Comparison of ENCODE assay signal across 8 cellular contexts in genomic region chr12:14567311-14568195, GRCh38. TPM values are rescaled to one million over a fixed set of nuclear protein-coding genes. Genes with fewer than 3 reads are reported as not detected.
A peak's percentile ranks its signal among the peaks of the same experiment; 100 is the strongest.
DNase-seq lines count a peak whose midpoint lies in the region; ATAC-seq and TF ChIP-seq lines count a peak whose summit lies in the region.

A gene with protein sequence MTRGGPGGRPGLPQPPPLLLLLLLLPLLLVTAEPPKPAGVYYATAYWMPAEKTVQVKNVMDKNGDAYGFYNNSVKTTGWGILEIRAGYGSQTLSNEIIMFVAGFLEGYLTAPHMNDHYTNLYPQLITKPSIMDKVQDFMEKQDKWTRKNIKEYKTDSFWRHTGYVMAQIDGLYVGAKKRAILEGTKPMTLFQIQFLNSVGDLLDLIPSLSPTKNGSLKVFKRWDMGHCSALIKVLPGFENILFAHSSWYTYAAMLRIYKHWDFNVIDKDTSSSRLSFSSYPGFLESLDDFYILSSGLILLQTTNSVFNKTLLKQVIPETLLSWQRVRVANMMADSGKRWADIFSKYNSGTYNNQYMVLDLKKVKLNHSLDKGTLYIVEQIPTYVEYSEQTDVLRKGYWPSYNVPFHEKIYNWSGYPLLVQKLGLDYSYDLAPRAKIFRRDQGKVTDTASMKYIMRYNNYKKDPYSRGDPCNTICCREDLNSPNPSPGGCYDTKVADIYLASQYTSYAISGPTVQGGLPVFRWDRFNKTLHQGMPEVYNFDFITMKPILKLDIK (minus strand): TSS chr12:14567883. CDS start chr12:14567696, 187 bp downstream.

- H3K27ac ChIP-seq in ectodermal cell (ENCODE audit: insufficient read depth, low read depth, low read length, poor library complexity, severe bottlenecking) (no peak within 1 kb of the TSS), lower lobe of right lung (peak within 1 kb of the TSS; percentile 88)

- H3K9me3 ChIP-seq in ectodermal cell (ENCODE audit: control insufficient read depth, low read length) (no peaks in the 10 kb centered on the region), lower lobe of right lung (no peaks in the 10 kb centered on the region)

- H3K27me3 ChIP-seq in ectodermal cell (ENCODE audit: control insufficient read depth, insufficient read depth, low read length, poor library complexity, severe bottlenecking): peaks cover 17% of the 10 kb centered on the region
- H3K27me3 ChIP-seq in lower lobe of right lung (ENCODE audit: low read depth): no peaks in the 10 kb centered on the region

- TF ChIP-seq CTCF in lower lobe of right lung (IDR thresholded peaks at IDR 0.05): no peak

- H3K4me1 Mint-ChIP-seq in stimulated activated naive CD8-positive, alpha-beta T cell treated with anti-CD3 and anti-CD28 coated beads, Interleukin-15, amount 100 ng/mL, for 72 hours: no peaks in the 10 kb centered on the region

- WGBS in ectodermal cell, 2 experiments: 8% methylated on average over 80 of the region's 80 CpGs

- no peaks in the 10 kb centered on the region for H3K9me3 Mint-ChIP-seq in stimulated activated naive CD8-positive, alpha-beta T cell treated with anti-CD3 and anti-CD28 coated beads, Interleukin-15, amount 100 ng/mL, for 72 hours

- H3K4me1 ChIP-seq in ectodermal cell (ENCODE audit: control insufficient read depth, insufficient read depth, low read length): no peaks in the 10 kb centered on the region
- peaks cover 9% of the 10 kb centered on the region for H3K4me1 ChIP-seq in lower lobe of right lung

- ATAC-seq in GM19395 (IDR thresholded peaks at IDR 0.05; ENCODE audit: unreplicated experiment) (peak; percentile 78), lower lobe of right lung (peak; percentile 93 to 94)
- ATAC-seq in stimulated activated naive CD8-positive, alpha-beta T cell treated with anti-CD3 and anti-CD28 coated beads, Interleukin-15, amount 100 ng/mL, for 72 hours: peak; percentile 82

- DNase-seq in COLO668 (lab: John Stamatoyannopoulos, UW; ENCODE audit: unreplicated experiment) (peak; percentile 56), NCI-H774 (lab: John Stamatoyannopoulos, UW) (peak; percentile 50), lower lobe of right lung (peak; percentile 87), dedifferentiated amniotic fluid mesenchymal stem cell (ENCODE audit: extremely low spot score) (no peak), NCI-H2171 (lab: John Stamatoyannopoulos, UW) (no peak)
- DNase-seq in stimulated activated naive CD8-positive, alpha-beta T cell treated with anti-CD3 and anti-CD28 coated beads, Interleukin-15, amount 100 ng/mL, for 72 hours: peak; percentile 14 to 31

- H3K27me3 Mint-ChIP-seq in stimulated activated naive CD8-positive, alpha-beta T cell treated with anti-CD3 and anti-CD28 coated beads, Interleukin-15, amount 100 ng/mL, for 72 hours: peaks cover 47% of the 10 kb centered on the region

- intact Hi-C loops in lower lobe of right lung (cut with DNase I): no loop called here

- peak within 1 kb of the TSS; percentile 43 to 52 for H3K4me3 Mint-ChIP-seq in stimulated activated naive CD8-positive, alpha-beta T cell treated with anti-CD3 and anti-CD28 coated beads, Interleukin-15, amount 100 ng/mL, for 72 hours

- peak within 1 kb of the TSS; percentile 46 for H3K4me3 ChIP-seq in ectodermal cell (ENCODE audit: insufficient read depth, low read depth, low read length)
- H3K4me3 ChIP-seq in lower lobe of right lung: peak within 1 kb of the TSS; percentile 66

- H3K36me3 ChIP-seq in ectodermal cell (ENCODE audit: control insufficient read depth, insufficient read depth, low read length) (no peaks in the 10 kb centered on the region), lower lobe of right lung (no peaks in the 10 kb centered on the region)

- H3K27ac Mint-ChIP-seq in stimulated activated naive CD8-positive, alpha-beta T cell treated with anti-CD3 and anti-CD28 coated beads, Interleukin-15, amount 100 ng/mL, for 72 hours: no peak within 1 kb of the TSS

RNA-seq across cellular contexts. Expression of the gene that starts here (rescaled TPM):
- 6.2 TPM for polyA plus RNA-seq in ectodermal cell (2013, experiment 1 of 4)
- 8.1 TPM for polyA plus RNA-seq in ectodermal cell (2013, experiment 2 of 4)
- polyA plus RNA-seq in ectodermal cell (2013, experiment 3 of 4): 6.7 TPM
- 7.0 TPM for polyA plus RNA-seq in ectodermal cell (2013, experiment 4 of 4)
- 106 TPM for total RNA-seq in lower lobe of right lung

Comparison
In these comparisons a context has a peak if more than half of its experiments do, and no peak if none do; other contexts are left out.
1. DNase-seq: peak in COLO668 (single experiment), NCI-H774 (single experiment), lower lobe of right lung (single experiment) and stimulated activated naive CD8-positive, alpha-beta T cell treated with anti-CD3 and anti-CD28 coated beads, Interleukin-15, amount 100 ng/mL, for 72 hours (2 of 2); none in dedifferentiated amniotic fluid mesenchymal stem cell (single experiment) and NCI-H2171 (single experiment).
2. Peak in every context shown above with its lines, with median percentiles within 50 percentile points of each other: ATAC-seq.